Comparison of ENCODE assay signal across 15 cellular contexts in genomic region chr2:114729025-114729424, GRCh38.
DNase-seq lines count a peak whose midpoint lies in the region; ATAC-seq, FAIRE-seq and TF ChIP-seq lines count a peak whose summit lies in the region.
"Had no signal": no experiment of that assay in that cellular context is flagged by ENCODE, and none has a peak within 500 bp of the region (broad histone marks: within the 10 kb centered on the region; RNA-seq: fewer than 3 reads in every experiment).

No MANE protein-coding gene starts in this region.

- no peaks in the 10 kb centered on the region for H3K4me1 Mint-ChIP-seq in osteocyte (ENCODE audit: unreplicated experiment)
- H3K4me1 Mint-ChIP-seq: stimulated activated naive CD8-positive, alpha-beta T cell treated with anti-CD3 and anti-CD28 coated beads, Interleukin-15, amount 100 ng/mL, for 72 hours had no signal

- no peaks in the 10 kb centered on the region for H3K9me2 ChIP-seq in DOHH2 (replicated peaks; ENCODE audit: control insufficient read depth, low read length)

- no peak for TF ChIP-seq EP300 in A549 (IDR thresholded peaks at IDR 0.05)

- peak in 1 of 2 experiments; percentile 22 for DNase-seq in A549 (ENCODE audit: low read depth in 1 of 2, low spot score in 1 of 2)
- DNase-seq in OCI-M1 (lab: John Stamatoyannopoulos, UW), result peak; percentile 35
- peak; percentile 23 for DNase-seq in left kidney (ENCODE audit: low read depth, low spot score)
- no peak for DNase-seq in GOT3 (lab: John Stamatoyannopoulos, UW)
- no peak for DNase-seq in osteocyte (ENCODE audit: extremely low spot score, unreplicated experiment)
- DNase-seq: gastrocnemius medialis; left cardiac atrium; NCI-H69; stimulated activated CD4-positive, alpha-beta T cell treated with anti-CD3 and anti-CD28 coated beads, Interleukin-2, amount 100 ng/mL, for 48 hours; stimulated activated naive CD8-positive, alpha-beta T cell treated with anti-CD3 and anti-CD28 coated beads, Interleukin-15, amount 100 ng/mL, for 72 hours had no signal

- no peaks in the 10 kb centered on the region for H3K79me2 ChIP-seq in DOHH2 (ENCODE audit: control insufficient read depth, low read length)
- H3K79me2 ChIP-seq: parathyroid adenoma had no signal

- no peak overlapping the region for H3K4me3 Mint-ChIP-seq in osteocyte (ENCODE audit: unreplicated experiment)
- H3K4me3 Mint-ChIP-seq: stimulated activated naive CD8-positive, alpha-beta T cell treated with anti-CD3 and anti-CD28 coated beads, Interleukin-15, amount 100 ng/mL, for 72 hours had no signal

- ATAC-seq in A549 (peak in 1 of 2 experiments; percentile 48; a peak in 2 of 6 replicates), GM19397 (IDR thresholded peaks at IDR 0.05; ENCODE audit: unreplicated experiment) (no peak), HG03342 (IDR thresholded peaks at IDR 0.05; ENCODE audit: unreplicated experiment) (no peak)
- ATAC-seq: gastrocnemius medialis; stimulated activated naive CD8-positive, alpha-beta T cell treated with anti-CD3 and anti-CD28 coated beads, Interleukin-15, amount 100 ng/mL, for 72 hours had no signal

- 12% methylated on average over 5 of the region's 5 CpGs for WGBS in A549 (ENCODE audit: missing lambda C conversion rate)

- H3K4me2 ChIP-seq in A549 (no peak overlapping the region), DOHH2 (ENCODE audit: low read length) (no peak overlapping the region)
- H3K4me2 ChIP-seq: KMS-11 had no signal

- no peaks in the 10 kb centered on the region for H3F3A ChIP-seq in DOHH2 (ENCODE audit: control insufficient read depth, insufficient read depth)

- H3K36me3 ChIP-seq in DOHH2 (ENCODE audit: control insufficient read depth, low read length), result no peaks in the 10 kb centered on the region
- H3K36me3 ChIP-seq: gastrocnemius medialis had no signal

- TF ChIP-seq RAD21 in A549 (conservative IDR thresholded peaks at IDR 0.05 in 1 of 2, IDR thresholded peaks at IDR 0.05 in 1 of 2), result peak in 1 of 2 experiments; percentile 37; a peak in 1 of 5 replicates

- H3K4me3 ChIP-seq in A549, result no peak overlapping the region
- no peak overlapping the region for H3K4me3 ChIP-seq in DOHH2 (ENCODE audit: low read length)
- H3K4me3 ChIP-seq: gastrocnemius medialis had no signal

- no peaks in the 10 kb centered on the region for H3K36me3 Mint-ChIP-seq in osteocyte (ENCODE audit: unreplicated experiment)

- H3K27ac ChIP-seq in A549, result no peak overlapping the region
- no peak overlapping the region for H3K27ac ChIP-seq in DOHH2 (ENCODE audit: low read depth, low read length)
- H3K27ac ChIP-seq: gastrocnemius medialis, KMS-11, parathyroid adenoma had no signal

- TF ChIP-seq POLR2A in A549 (IDR thresholded peaks at IDR 0.05; ENCODE audit: low read length), result no peak

- H3K27me3 Mint-ChIP-seq in osteocyte (ENCODE audit: unreplicated experiment), result no peaks in the 10 kb centered on the region
- H3K27me3 Mint-ChIP-seq: stimulated activated naive CD8-positive, alpha-beta T cell treated with anti-CD3 and anti-CD28 coated beads, Interleukin-15, amount 100 ng/mL, for 72 hours had no signal

- H3K4me1 ChIP-seq in A549 (no peaks in the 10 kb centered on the region), DOHH2 (ENCODE audit: control insufficient read depth, low read length) (no peaks in the 10 kb centered on the region)
- H3K4me1 ChIP-seq: gastrocnemius medialis, parathyroid adenoma had no signal

- TF ChIP-seq CTCF in A549 (IDR thresholded peaks at IDR 0.05) (0 out of 3 replicates have a peak, but pooled peaks have one; percentile 22), DOHH2 (IDR thresholded peaks at IDR 0.05; ENCODE audit: low read depth, low read length, poor library complexity, severe bottlenecking) (peak; percentile 29), osteocyte (IDR thresholded peaks at IDR 0.05) (no peak)

- H4K20me1 ChIP-seq in DOHH2 (ENCODE audit: control insufficient read depth, insufficient read depth, low read depth, low read length), result no peaks in the 10 kb centered on the region

- no peak for FAIRE-seq in A549 (lab: Jason Lieb, UNC)

- no peak overlapping the region for H3K27ac Mint-ChIP-seq in osteocyte (ENCODE audit: unreplicated experiment)
- H3K27ac Mint-ChIP-seq: stimulated activated naive CD8-positive, alpha-beta T cell treated with anti-CD3 and anti-CD28 coated beads, Interleukin-15, amount 100 ng/mL, for 72 hours had no signal

- H3K9me3 ChIP-seq in A549 (no peaks in the 10 kb centered on the region), DOHH2 (ENCODE audit: control insufficient read depth, insufficient read depth, low read length) (no peaks in the 10 kb centered on the region)
- H3K9me3 ChIP-seq: gastrocnemius medialis had no signal

- CTCF ChIA-PET in A549 (lab: Yijun Ruan, JAX), result no interaction called here

- POLR2A ChIA-PET in A549 (lab: Yijun Ruan, JAX), result no interaction called here

- peaks cover 5% of the 10 kb centered on the region for H3K9me3 Mint-ChIP-seq in osteocyte (ENCODE audit: unreplicated experiment)
- H3K9me3 Mint-ChIP-seq: stimulated activated naive CD8-positive, alpha-beta T cell treated with anti-CD3 and anti-CD28 coated beads, Interleukin-15, amount 100 ng/mL, for 72 hours had no signal

- no peaks in the 10 kb centered on the region for H3K27me3 ChIP-seq in DOHH2 (ENCODE audit: control insufficient read depth, low read length)
- H3K27me3 ChIP-seq: gastrocnemius medialis had no signal

TF ChIP-seq in A549, 52 proteins besides CTCF, POLR2A, EP300 and RAD21:
- no peak for TF ChIP-seq HOXB5 (CRISPR knock-in tag; IDR thresholded peaks at IDR 0.05)
- TF ChIP-seq BHLHE40 (IDR thresholded peaks at IDR 0.05; ENCODE audit: low read depth, low read length), result no peak
- 0 out of 3 replicates have a peak, but pooled peaks have one; percentile 19 for TF ChIP-seq SMC3 (IDR thresholded peaks at IDR 0.05)
- TF ChIP-seq HDAC2 (IDR thresholded peaks at IDR 0.05), result no peak
- TF ChIP-seq RARB (CRISPR knock-in tag; IDR thresholded peaks at IDR 0.05), result no peak
- no peak for TF ChIP-seq E2F6 (IDR thresholded peaks at IDR 0.05; ENCODE audit: borderline replicate concordance, low read depth)
- no peak for TF ChIP-seq BCL3 (IDR thresholded peaks at IDR 0.05)

Comparison
In these comparisons a context has a peak if more than half of its experiments do, and no peak if none do; other contexts are left out.
1. DNase-seq: peak in OCI-M1 (single experiment) and left kidney (single experiment); none in GOT3 (single experiment) and osteocyte (single experiment).